10 cellular contexts compared by ENCODE assay signal in genomic region chr3:13878711-13879101, GRCh38. TPM values are rescaled to one million over a fixed set of nuclear protein-coding genes. Genes with fewer than 3 reads are reported as not detected.
DNase-seq lines count a peak whose midpoint lies in the region; ATAC-seq and TF ChIP-seq lines count a peak whose summit lies in the region.
"Had no signal": no experiment of that assay in that cellular context is flagged by ENCODE, and none has a peak within 500 bp of the region (broad histone marks: within the 10 kb centered on the region; RNA-seq: fewer than 3 reads in every experiment).

No MANE protein-coding gene starts in this region.

- no peak for ATAC-seq in activated CD8-positive, alpha-beta T cell treated with anti-CD3 and anti-CD28 coated beads for 36 hours
- no peak for ATAC-seq in activated CD8-positive, alpha-beta T cell treated with anti-CD3 and anti-CD28 coated beads, Interleukin-2, amount 10 ng/mL, durations not matched to agents 7 days and 5 days
- peak in 1 of 2 donors; percentile 16 for ATAC-seq in stimulated activated naive B cell treated with anti-CD40 and anti-IgM and Interleukin-4, amounts not matched to agents 10 μg/mL and 1 μg/mL and 100 μg/mL, for 72 hours (replicated peaks)
- ATAC-seq in esophagus mucosa (no peak), HG02840 (IDR thresholded peaks at IDR 0.05; ENCODE audit: low FRiP score, unreplicated experiment) (no peak)

- no peaks in the 10 kb centered on the region for H3K36me3 Mint-ChIP-seq in activated CD8-positive, alpha-beta T cell treated with anti-CD3 and anti-CD28 coated beads for 36 hours (ENCODE audit: low read depth)
- no peaks in the 10 kb centered on the region for H3K36me3 Mint-ChIP-seq in activated CD8-positive, alpha-beta T cell treated with anti-CD3 and anti-CD28 coated beads, Interleukin-2, amount 10 ng/mL, durations not matched to agents 7 days and 5 days (ENCODE audit: low read depth)
- H3K36me3 Mint-ChIP-seq in stimulated activated naive B cell treated with anti-CD40 and anti-IgM and Interleukin-4, amounts not matched to agents 10 μg/mL and 1 μg/mL and 100 μg/mL, for 72 hours, result no peaks in the 10 kb centered on the region

- peaks cover 28% of the 10 kb centered on the region for H3K27me3 Mint-ChIP-seq in activated CD8-positive, alpha-beta T cell treated with anti-CD3 and anti-CD28 coated beads for 36 hours
- H3K27me3 Mint-ChIP-seq in activated CD8-positive, alpha-beta T cell treated with anti-CD3 and anti-CD28 coated beads, Interleukin-2, amount 10 ng/mL, durations not matched to agents 7 days and 5 days (ENCODE audit: low read depth), result peaks cover 73% of the 10 kb centered on the region
- H3K27me3 Mint-ChIP-seq in stimulated activated naive B cell treated with anti-CD40 and anti-IgM and Interleukin-4, amounts not matched to agents 10 μg/mL and 1 μg/mL and 100 μg/mL, for 72 hours, result peaks cover 56 to 82% of the 10 kb centered on the region in 2 donors

- intact Hi-C loops in activated CD8-positive, alpha-beta T cell treated with anti-CD3 and anti-CD28 coated beads for 36 hours (cut with micrococcal nuclease), result no loop called here

- peak overlapping the region; percentile 43 for H3K4me3 Mint-ChIP-seq in activated CD8-positive, alpha-beta T cell treated with anti-CD3 and anti-CD28 coated beads for 36 hours
- no peak overlapping the region for H3K4me3 Mint-ChIP-seq in activated CD8-positive, alpha-beta T cell treated with anti-CD3 and anti-CD28 coated beads, Interleukin-2, amount 10 ng/mL, durations not matched to agents 7 days and 5 days
- peak overlapping the region; percentile 50 to 72 for H3K4me3 Mint-ChIP-seq in stimulated activated naive B cell treated with anti-CD40 and anti-IgM and Interleukin-4, amounts not matched to agents 10 μg/mL and 1 μg/mL and 100 μg/mL, for 72 hours

- H3K4me1 Mint-ChIP-seq in activated CD8-positive, alpha-beta T cell treated with anti-CD3 and anti-CD28 coated beads for 36 hours (ENCODE audit: low read depth), result no peaks in the 10 kb centered on the region
- H3K4me1 Mint-ChIP-seq in activated CD8-positive, alpha-beta T cell treated with anti-CD3 and anti-CD28 coated beads, Interleukin-2, amount 10 ng/mL, durations not matched to agents 7 days and 5 days (ENCODE audit: low read depth), result peaks cover 7% of the 10 kb centered on the region
- peaks cover 2 to 13% of the 10 kb centered on the region in 2 donors for H3K4me1 Mint-ChIP-seq in stimulated activated naive B cell treated with anti-CD40 and anti-IgM and Interleukin-4, amounts not matched to agents 10 μg/mL and 1 μg/mL and 100 μg/mL, for 72 hours

- TF ChIP-seq CTCF in activated CD8-positive, alpha-beta T cell treated with anti-CD3 and anti-CD28 coated beads for 36 hours (IDR thresholded peaks at IDR 0.05), result no peak

- CTCF ChIA-PET in activated CD8-positive, alpha-beta T cell treated with anti-CD3 and anti-CD28 coated beads for 36 hours (lab: Charles Lee), result interaction anchor here (2.9 to 16.6 kb wide), 2 partner anchors 8 to 222 kb away, joined by 23 to 383 read pairs; no protein-coding TSS in a partner anchor
- CTCF ChIA-PET in activated CD8-positive, alpha-beta T cell treated with anti-CD3 and anti-CD28 coated beads, Interleukin-2, amount 10 ng/mL, durations not matched to agents 7 days and 5 days (lab: Charles Lee), result interaction anchor here (16.8 kb wide), 1 partner anchor 225 kb away, joined by 387 read pairs; no protein-coding TSS in a partner anchor

- no peaks in the 10 kb centered on the region for H3K9me3 Mint-ChIP-seq in activated CD8-positive, alpha-beta T cell treated with anti-CD3 and anti-CD28 coated beads for 36 hours
- no peaks in the 10 kb centered on the region for H3K9me3 Mint-ChIP-seq in activated CD8-positive, alpha-beta T cell treated with anti-CD3 and anti-CD28 coated beads, Interleukin-2, amount 10 ng/mL, durations not matched to agents 7 days and 5 days (ENCODE audit: insufficient read depth)
- peaks cover 2 to 3% of the 10 kb centered on the region in 2 donors for H3K9me3 Mint-ChIP-seq in stimulated activated naive B cell treated with anti-CD40 and anti-IgM and Interleukin-4, amounts not matched to agents 10 μg/mL and 1 μg/mL and 100 μg/mL, for 72 hours

- POLR2A ChIA-PET in activated CD8-positive, alpha-beta T cell treated with anti-CD3 and anti-CD28 coated beads for 36 hours (lab: Charles Lee), result interaction anchor here (0.8 to 2.6 kb wide), 2 partner anchors 209 to 221 kb away, joined by 3 to 10 read pairs; no protein-coding TSS in a partner anchor
- POLR2A ChIA-PET in activated CD8-positive, alpha-beta T cell treated with anti-CD3 and anti-CD28 coated beads, Interleukin-2, amount 10 ng/mL, durations not matched to agents 7 days and 5 days (lab: Charles Lee), result no interaction called here

- DNase-seq in activated CD8-positive, alpha-beta T cell treated with anti-CD3 and anti-CD28 coated beads for 36 hours, result peak; percentile 22
- DNase-seq in activated CD8-positive, alpha-beta T cell treated with anti-CD3 and anti-CD28 coated beads, Interleukin-2, amount 10 ng/mL, durations not matched to agents 7 days and 5 days, result no peak
- peak; percentile 26 for DNase-seq in activated naive CD4-positive, alpha-beta T cell treated with anti-CD3 and anti-CD28 coated beads, Interleukin-2, amount 50 U/mL, for 16 hours
- DNase-seq in islet precursor cell (peak; percentile 71), NCI-H2171 (lab: John Stamatoyannopoulos, UW) (no peak)
- no peak for DNase-seq in stimulated activated naive B cell treated with anti-CD40 and anti-IgM and Interleukin-4, amounts not matched to agents 10 μg/mL and 1 μg/mL and 100 μg/mL, for 72 hours
- DNase-seq: NCI-H1092 treated with DMSO at 0.1 percent for 48 hours had no signal

- no peak overlapping the region for H3K27ac Mint-ChIP-seq in activated CD8-positive, alpha-beta T cell treated with anti-CD3 and anti-CD28 coated beads for 36 hours
- no peak overlapping the region for H3K27ac Mint-ChIP-seq in activated CD8-positive, alpha-beta T cell treated with anti-CD3 and anti-CD28 coated beads, Interleukin-2, amount 10 ng/mL, durations not matched to agents 7 days and 5 days
- no peak overlapping the region for H3K27ac Mint-ChIP-seq in stimulated activated naive B cell treated with anti-CD40 and anti-IgM and Interleukin-4, amounts not matched to agents 10 μg/mL and 1 μg/mL and 100 μg/mL, for 72 hours

RNA-seq across cellular contexts. Expression of gene WNT7A, which starts 1.2 kb away (rescaled TPM):
- under 1 TPM in 1 of 2 experiments, not detected in 1; 0.09 TPM for total RNA-seq in activated CD8-positive, alpha-beta T cell treated with anti-CD3 and anti-CD28 coated beads for 36 hours
- not detected for total RNA-seq in activated CD8-positive, alpha-beta T cell treated with anti-CD3 and anti-CD28 coated beads, Interleukin-2, amount 10 ng/mL, durations not matched to agents 7 days and 5 days
- 0.16 TPM for total RNA-seq in esophagus mucosa
- total RNA-seq: lung microvascular endothelial cell had no signal

Comparison
In these comparisons a context has a peak if more than half of its experiments do, and no peak if none do; other contexts are left out.
1. DNase-seq: peak in activated CD8-positive, alpha-beta T cell treated with anti-CD3 and anti-CD28 coated beads for 36 hours (single experiment), activated naive CD4-positive, alpha-beta T cell treated with anti-CD3 and anti-CD28 coated beads, Interleukin-2, amount 50 U/mL, for 16 hours (single experiment) and islet precursor cell (single experiment); none in activated CD8-positive, alpha-beta T cell treated with anti-CD3 and anti-CD28 coated beads, Interleukin-2, amount 10 ng/mL, durations not matched to agents 7 days and 5 days (single experiment), stimulated activated naive B cell treated with anti-CD40 and anti-IgM and Interleukin-4, amounts not matched to agents 10 μg/mL and 1 μg/mL and 100 μg/mL, for 72 hours (single experiment) and NCI-H2171 (single experiment).